ENCODE assay signal across 1 cellular context in genomic region chr19:10812196-10812595, GRCh38.
TF ChIP-seq lines count a peak whose summit lies in the region.

No MANE protein-coding gene starts in this region.

TF ChIP-seq in A549, 52 proteins besides CTCF, POLR2A, EP300 and RAD21:
- TF ChIP-seq ELK1 (IDR thresholded peaks at IDR 0.05; ENCODE audit: low read depth, low read length) (no peak), EHMT2 (IDR thresholded peaks at IDR 0.05; ENCODE audit: low read depth) (no peak), HOXB13 (CRISPR knock-in tag; IDR thresholded peaks at IDR 0.05; ENCODE audit: low read depth) (no peak), PBX3 (IDR thresholded peaks at IDR 0.05) (no peak), KDM5A (IDR thresholded peaks at IDR 0.05) (no peak), RARB (CRISPR knock-in tag; IDR thresholded peaks at IDR 0.05) (no peak), EHF (CRISPR knock-in tag; IDR thresholded peaks at IDR 0.05) (no peak), HMGXB4 (CRISPR knock-in tag; IDR thresholded peaks at IDR 0.05; ENCODE audit: borderline replicate concordance) (no peak), NPAS2 (CRISPR knock-in tag; IDR thresholded peaks at IDR 0.05; ENCODE audit: borderline replicate concordance) (no peak), FOXS1 (CRISPR knock-in tag; IDR thresholded peaks at IDR 0.05) (no peak), HEYL (CRISPR knock-in tag; IDR thresholded peaks at IDR 0.05) (no peak), RCOR1 (IDR thresholded peaks at IDR 0.05; ENCODE audit: low read depth, low read length) (no peak), RFX5 (IDR thresholded peaks at IDR 0.05) (no peak)
